5 cellular contexts compared by ENCODE assay signal in genomic region chr17:15576848-15577247, GRCh38. TPM values are rescaled to one million over a fixed set of nuclear protein-coding genes. Genes with fewer than 3 reads are reported as not detected.
"Had no signal": no experiment of that assay in that cellular context is flagged by ENCODE, and none has a peak within 500 bp of the region (broad histone marks: within the 10 kb centered on the region; RNA-seq: fewer than 3 reads in every experiment).

No MANE protein-coding gene starts in this region.

RNA-seq across cellular contexts. Expression of gene FBXW10B, which starts 42.7 kb away (rescaled TPM):
- total RNA-seq: GM23248, H1, H7, H9 had no signal
- polyA plus RNA-seq: GM23338 had no signal
